1 cellular context compared by ENCODE assay signal in genomic region chr11:95827661-95828060, GRCh38.
TF ChIP-seq lines count a peak whose summit lies in the region.

No MANE protein-coding gene starts in this region.

TF ChIP-seq in H1, 55 proteins besides CTCF, POLR2A, EP300 and RAD21:
- TF ChIP-seq SUZ12 (IDR thresholded peaks at IDR 0.05; ENCODE audit: low read length), result no peak
- no peak for TF ChIP-seq TEAD4 (IDR thresholded peaks at IDR 0.05; ENCODE audit: low read depth, low read length)
